14 cellular contexts compared by ENCODE assay signal in genomic region chr19:47637550-47637949, GRCh38. TPM values are rescaled to one million over a fixed set of nuclear protein-coding genes. Genes with fewer than 3 reads are reported as not detected.
DNase-seq lines count a peak whose midpoint lies in the region; ATAC-seq, FAIRE-seq and TF ChIP-seq lines count a peak whose summit lies in the region.
"Had no signal": no experiment of that assay in that cellular context is flagged by ENCODE, and none has a peak within 500 bp of the region (broad histone marks: within the 10 kb centered on the region; RNA-seq: fewer than 3 reads in every experiment).

No MANE protein-coding gene starts in this region.

- TF ChIP-seq CTCF in fibroblast of pulmonary artery (IDR thresholded peaks at IDR 0.05; ENCODE audit: low read length, missing control alignments) (no peak), psoas muscle (IDR thresholded peaks at IDR 0.05) (no peak), D721Med (IDR thresholded peaks at IDR 0.05; ENCODE audit: insufficient read depth, missing control alignments) (no peak)

- H3K4me1 Mint-ChIP-seq in CD4-positive, alpha-beta memory T cell = peaks cover 14 to 51% (median 26%) of the 10 kb centered on the region in 4 donors

- peaks cover 10 to 13% of the 10 kb centered on the region in 2 donors for H3K36me3 Mint-ChIP-seq in CD4-positive, alpha-beta memory T cell

- intact Hi-C loops in psoas muscle (cut with DNase I) = no loop called here
- intact Hi-C loops in CD4-positive, alpha-beta memory T cell (cut with micrococcal nuclease) = no loop called here

- no peak overlapping the region for H3K27ac Mint-ChIP-seq in CD4-positive, alpha-beta memory T cell
- H3K27ac Mint-ChIP-seq: activated T-cell treated with anti-CD3 and anti-CD28 coated beads, Interleukin-2, amount 50 U/mL, for 72 hours; IgD-negative memory B cell had no signal

- H3K9me3 ChIP-seq in SK-N-MC (ENCODE audit: low read depth, low read length) (no peaks in the 10 kb centered on the region), psoas muscle (no peaks in the 10 kb centered on the region)
- no peaks in the 10 kb centered on the region for H3K9me3 ChIP-seq in CD4-positive, alpha-beta memory T cell (ENCODE audit: control insufficient read depth in 1 of 2, low read length in 2 of 2)
- H3K9me3 ChIP-seq: heart right ventricle had no signal

- H3K4me3 Mint-ChIP-seq in CD4-positive, alpha-beta memory T cell = no peak overlapping the region
- H3K4me3 Mint-ChIP-seq: activated T-cell treated with anti-CD3 and anti-CD28 coated beads, Interleukin-2, amount 50 U/mL, for 72 hours had no signal

- POLR2A ChIA-PET in CD4-positive, alpha-beta memory T cell (lab: Charles Lee; ENCODE audit: partially characterized antibody) = no interaction called here

- no peak overlapping the region for H3K9ac ChIP-seq in SK-N-MC (ENCODE audit: insufficient read length)

- ATAC-seq in psoas muscle (no peak), SK-N-SH treated with all-trans-retinoic acid at 6 μM for 48 hours (no peak)
- ATAC-seq: activated T-cell treated with anti-CD3 and anti-CD28 coated beads, Interleukin-2, amount 50 U/mL, for 72 hours had no signal

- H3K9me3 Mint-ChIP-seq in CD4-positive, alpha-beta memory T cell = no peaks in the 10 kb centered on the region
- H3K9me3 Mint-ChIP-seq: activated T-cell treated with anti-CD3 and anti-CD28 coated beads, Interleukin-2, amount 50 U/mL, for 72 hours; IgD-negative memory B cell had no signal

- peak overlapping the region; percentile 90 for H3K27ac ChIP-seq in SK-N-MC
- peak overlapping the region; percentile 55 for H3K27ac ChIP-seq in psoas muscle
- H3K27ac ChIP-seq in CD4-positive, alpha-beta memory T cell (ENCODE audit: low read depth, low read length) = no peak overlapping the region

- H3K36me3 ChIP-seq in SK-N-MC (ENCODE audit: insufficient read depth, low read length) (no peaks in the 10 kb centered on the region), psoas muscle (ENCODE audit: insufficient read depth in 1 of 2, low read depth in 1 of 2) (no peaks in the 10 kb centered on the region)
- H3K36me3 ChIP-seq in CD4-positive, alpha-beta memory T cell (ENCODE audit: insufficient read depth, low read length) = no peaks in the 10 kb centered on the region
- H3K36me3 ChIP-seq: heart right ventricle had no signal

- peak overlapping the region; percentile 19; the same call in 1 of the 2 replicates for H3K4me3 ChIP-seq in SK-N-MC
- H3K4me3 ChIP-seq in fibroblast of pulmonary artery (replicated peaks; ENCODE audit: low read depth, low read length) = no peak overlapping the region
- H3K4me3 ChIP-seq in psoas muscle = no peak overlapping the region
- H3K4me3 ChIP-seq in CD4-positive, alpha-beta memory T cell (ENCODE audit: low read length in 2 of 2) = no peak overlapping the region
- H3K4me3 ChIP-seq: heart right ventricle, skin epidermis had no signal

- no peaks in the 10 kb centered on the region for H3K27me3 ChIP-seq in psoas muscle (ENCODE audit: insufficient read depth in 3 of 3, low read length in 2 of 3)
- H3K27me3 ChIP-seq in CD4-positive, alpha-beta memory T cell (ENCODE audit: insufficient read depth, low read length) = no peaks in the 10 kb centered on the region
- H3K27me3 ChIP-seq: heart right ventricle had no signal

- DNase-seq in GF-D8 (lab: John Stamatoyannopoulos, UW) (peak; percentile 22), SK-N-MC (ENCODE audit: low read depth, low spot score) (peak; percentile 14), fibroblast of pulmonary artery (ENCODE audit: low read depth) (peak; percentile 64), psoas muscle (peak in 1 of 2 donors; percentile 12), D721Med (ENCODE audit: insufficient read length, low spot score) (no peak), NCI-H1694 (lab: John Stamatoyannopoulos, UW) (no peak)
- DNase-seq in CD4-positive, alpha-beta memory T cell = no peak
- DNase-seq: activated T-cell treated with anti-CD3 and anti-CD28 coated beads, Interleukin-2, amount 50 U/mL, for 72 hours; cerebellar nuclear complex; NCI-H2227 treated with DMSO at 0.1 percent for 48 hours had no signal

- FAIRE-seq in D721Med (lab: Jason Lieb, UNC) = no peak

- H3K4me1 ChIP-seq in psoas muscle = peaks cover 15% of the 10 kb centered on the region
- H3K4me1 ChIP-seq in CD4-positive, alpha-beta memory T cell (ENCODE audit: insufficient read depth, low read length) = no peaks in the 10 kb centered on the region

- WGBS in psoas muscle, 3 donors = 84 to 89% (median 87%) methylated on average over 11 of the region's 11 CpGs

- CTCF ChIA-PET in CD4-positive, alpha-beta memory T cell (lab: Charles Lee; ENCODE audit: partially characterized antibody) = no interaction called here

- H3K27me3 Mint-ChIP-seq in CD4-positive, alpha-beta memory T cell = no peaks in the 10 kb centered on the region
- H3K27me3 Mint-ChIP-seq: IgD-negative memory B cell had no signal

TF ChIP-seq in SK-N-SH treated with all-trans-retinoic acid at 6 μM for 48 hours, 23 proteins besides CTCF, POLR2A, EP300 and RAD21:
- TF ChIP-seq CREB5 (CRISPR knock-in tag; IDR thresholded peaks at IDR 0.05; ENCODE audit: low read depth) (no peak), GLIS3 (CRISPR knock-in tag; IDR thresholded peaks at IDR 0.05) (no peak)

RNA-seq across cellular contexts. Expression of gene BICRA, which starts 28.6 kb away (rescaled TPM):
- 10 to 100 TPM in 3 of 4 donors, 1 to 10 TPM in 1; 9.6 to 22.4 (median 13.7) TPM for total RNA-seq in psoas muscle
- 1 to 10 TPM; 3.1 to 9.9 (median 4.9) TPM for polyA plus RNA-seq in psoas muscle
- total RNA-seq in CD4-positive, alpha-beta memory T cell = 10 to 100 TPM; 31.7 to 32.9 TPM
- 1 to 10 TPM in 1 of 2 donors, not detected in 1; 2.3 TPM for polyA plus RNA-seq in CD4-positive, alpha-beta memory T cell

Comparison
In these comparisons a context has a peak if more than half of its experiments do, and no peak if none do; other contexts are left out.
1. DNase-seq: peak in GF-D8 (single experiment), SK-N-MC (single experiment) and fibroblast of pulmonary artery (single experiment); none in CD4-positive, alpha-beta memory T cell (0 of 5), D721Med (single experiment) and NCI-H1694 (single experiment).